Comparison of ENCODE assay signal across 22 cellular contexts in genomic region chr9:106657951-106658350, GRCh38.
"Had no signal": no experiment of that assay in that cellular context is flagged by ENCODE, and none has a peak within 500 bp of the region (broad histone marks: within the 10 kb centered on the region; RNA-seq: fewer than 3 reads in every experiment).

No MANE protein-coding gene starts in this region.

- H3K27ac Mint-ChIP-seq: dendritic cell treated with granulocyte-macrophage colony-stimulating factor and Interleukin-4, amounts not matched to agents 40 ng/mL and 50 ng/mL, for 4 days; immature natural killer cell; naive thymus-derived CD8-positive, alpha-beta T cell; stimulated activated naive B cell treated with anti-CD40 and anti-IgM and Interleukin-4, amounts not matched to agents 10 μg/mL and 1 μg/mL and 100 μg/mL, for 72 hours; stimulated activated naive CD8-positive, alpha-beta T cell treated with anti-CD3 and anti-CD28 coated beads, Interleukin-15, amount 100 ng/mL, for 72 hours had no signal

- H3K4me1 ChIP-seq: esophagus squamous epithelium, gastroesophageal sphincter, left ventricle myocardium inferior, right lobe of liver, testis, tibial nerve, upper lobe of right lung, vagina had no signal

- DNase-seq: esophagus squamous epithelium; foreskin fibroblast; glutamatergic neuron; immature natural killer cell; left cardiac atrium; left ventricle myocardium inferior; naive thymus-derived CD8-positive, alpha-beta T cell; psoas muscle; retina; right lobe of liver; stimulated activated CD4-positive, alpha-beta T cell treated with anti-CD3 and anti-CD28 coated beads, Interleukin-2, amount 100 ng/mL, for 24 hours; stimulated activated CD4-positive, alpha-beta T cell treated with anti-CD3 and anti-CD28 coated beads, Interleukin-4, amount 100 ng/mL, for 4 hours; stimulated activated naive B cell treated with anti-CD40 and anti-IgM and Interleukin-4, amounts not matched to agents 10 μg/mL and 1 μg/mL and 100 μg/mL, for 72 hours; stimulated activated naive CD8-positive, alpha-beta T cell treated with anti-CD3 and anti-CD28 coated beads, Interleukin-15, amount 100 ng/mL, for 72 hours; testis; upper lobe of right lung had no signal

- H3K36me3 ChIP-seq: esophagus squamous epithelium, gastroesophageal sphincter, left ventricle myocardium inferior, neutrophil, right lobe of liver, tibial nerve, upper lobe of right lung, vagina had no signal

- H3K36me3 Mint-ChIP-seq: naive thymus-derived CD8-positive, alpha-beta T cell; stimulated activated naive B cell treated with anti-CD40 and anti-IgM and Interleukin-4, amounts not matched to agents 10 μg/mL and 1 μg/mL and 100 μg/mL, for 72 hours had no signal

- H3K4me3 ChIP-seq: esophagus squamous epithelium, gastroesophageal sphincter, left ventricle myocardium inferior, lung, psoas muscle, right lobe of liver, testis, tibial nerve, upper lobe of right lung, vagina had no signal

- H3K27me3 ChIP-seq: esophagus squamous epithelium, gastroesophageal sphincter, neutrophil, right lobe of liver, testis, tibial nerve, upper lobe of right lung, vagina had no signal

- H3K27ac ChIP-seq: esophagus squamous epithelium, gastroesophageal sphincter, left ventricle myocardium inferior, neutrophil, psoas muscle, right lobe of liver, testis, tibial nerve, upper lobe of right lung, vagina had no signal

- H3K4me3 Mint-ChIP-seq: dendritic cell treated with granulocyte-macrophage colony-stimulating factor and Interleukin-4, amounts not matched to agents 40 ng/mL and 50 ng/mL, for 4 days; immature natural killer cell; naive thymus-derived CD8-positive, alpha-beta T cell; stimulated activated naive B cell treated with anti-CD40 and anti-IgM and Interleukin-4, amounts not matched to agents 10 μg/mL and 1 μg/mL and 100 μg/mL, for 72 hours; stimulated activated naive CD8-positive, alpha-beta T cell treated with anti-CD3 and anti-CD28 coated beads, Interleukin-15, amount 100 ng/mL, for 72 hours had no signal

- H3K27me3 Mint-ChIP-seq: dendritic cell treated with granulocyte-macrophage colony-stimulating factor and Interleukin-4, amounts not matched to agents 40 ng/mL and 50 ng/mL, for 4 days; stimulated activated naive CD8-positive, alpha-beta T cell treated with anti-CD3 and anti-CD28 coated beads, Interleukin-15, amount 100 ng/mL, for 72 hours had no signal

- H3K9me3 ChIP-seq: esophagus squamous epithelium, gastroesophageal sphincter, left ventricle myocardium inferior, neutrophil, psoas muscle, right lobe of liver, testis, upper lobe of right lung, vagina had no signal

- H3K9me3 Mint-ChIP-seq: dendritic cell treated with granulocyte-macrophage colony-stimulating factor and Interleukin-4, amounts not matched to agents 40 ng/mL and 50 ng/mL, for 4 days had no signal

- H3K4me1 Mint-ChIP-seq: naive thymus-derived CD8-positive, alpha-beta T cell; stimulated activated naive B cell treated with anti-CD40 and anti-IgM and Interleukin-4, amounts not matched to agents 10 μg/mL and 1 μg/mL and 100 μg/mL, for 72 hours; stimulated activated naive CD8-positive, alpha-beta T cell treated with anti-CD3 and anti-CD28 coated beads, Interleukin-15, amount 100 ng/mL, for 72 hours had no signal

- ATAC-seq: gastroesophageal sphincter; naive thymus-derived CD8-positive, alpha-beta T cell; psoas muscle; right lobe of liver; stimulated activated naive CD8-positive, alpha-beta T cell treated with anti-CD3 and anti-CD28 coated beads, Interleukin-15, amount 100 ng/mL, for 72 hours; upper lobe of right lung had no signal
